ENCODE assay signal across 11 cellular contexts in the genomic region with DNA sequence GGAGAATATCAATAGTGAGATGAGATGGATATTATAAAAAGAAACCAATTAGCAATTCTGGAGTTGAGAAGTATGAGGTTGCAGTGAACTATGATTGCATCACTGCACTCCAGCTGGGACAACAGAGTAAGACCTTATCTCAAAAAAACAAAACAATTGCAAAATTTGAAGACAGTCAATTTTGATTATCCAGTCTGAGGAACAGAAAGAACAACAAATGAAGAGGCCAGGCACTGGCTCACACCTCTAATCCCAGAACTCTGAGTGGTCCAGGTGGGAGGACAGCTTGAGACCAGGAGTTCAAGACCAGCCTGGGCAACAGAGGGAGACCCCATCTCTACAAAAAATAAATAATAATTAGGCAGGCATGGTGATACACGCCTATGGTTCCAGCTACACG. TPM values are rescaled to one million over a fixed set of nuclear protein-coding genes. Genes with fewer than 3 reads are reported as not detected.
DNase-seq lines count a peak whose midpoint lies in the region; ATAC-seq and TF ChIP-seq lines count a peak whose summit lies in the region.
"Had no signal": no experiment of that assay in that cellular context is flagged by ENCODE, and none has a peak within 500 bp of the region (broad histone marks: within the 10 kb centered on the region; RNA-seq: fewer than 3 reads in every experiment).

No MANE protein-coding gene starts in this region.

- H3K9me3 ChIP-seq in PC-3 (ENCODE audit: low read length) = no peaks in the 10 kb centered on the region
- H3K9me3 ChIP-seq: suprapubic skin had no signal

- DNase-seq in SIG-M5 treated with dmso at 0.1 percent for 504 hours (lab: John Stamatoyannopoulos, UW; ENCODE audit: unreplicated experiment) (peak; percentile 42), SIG-M5 (lab: John Stamatoyannopoulos, UW) (no peak), RWPE1 (ENCODE audit: low spot score) (no peak), epithelial cell of esophagus (ENCODE audit: low read depth) (peak; percentile 7), osteocyte (ENCODE audit: extremely low spot score, unreplicated experiment) (no peak), ecto neural progenitor cell (ENCODE audit: low spot score) (no peak), PC-3 (no peak)
- DNase-seq: activated CD4-positive, alpha-beta T cell treated with anti-CD3 and anti-CD28 coated beads for 4 hours had no signal

- CTCF ChIA-PET in RWPE1 (lab: Yijun Ruan, JAX) = no interaction called here
- CTCF ChIA-PET in PC-3 (lab: Charles Lee) = no interaction called here

- no peaks in the 10 kb centered on the region for H3K9me3 Mint-ChIP-seq in osteocyte (ENCODE audit: unreplicated experiment)

- TF ChIP-seq CTCF in RWPE1 (conservative IDR thresholded peaks at IDR 0.05; ENCODE audit: low read depth) (no peak), epithelial cell of esophagus (IDR thresholded peaks at IDR 0.05; ENCODE audit: insufficient read depth, low read depth, low read length, missing control alignments) (no peak), osteocyte (IDR thresholded peaks at IDR 0.05) (no peak), PC-3 (conservative IDR thresholded peaks at IDR 0.05; ENCODE audit: low read depth, low read length) (no peak)

- no peaks in the 10 kb centered on the region for H3K36me3 ChIP-seq in PC-3 (ENCODE audit: low read depth, low read length)
- H3K36me3 ChIP-seq: suprapubic skin had no signal

- no peak for ATAC-seq in GM21423 (IDR thresholded peaks at IDR 0.05; ENCODE audit: unreplicated experiment)
- ATAC-seq in PC-3 = no peak

- peaks cover 39% of the 10 kb centered on the region for H3K4me1 ChIP-seq in PC-3 (ENCODE audit: insufficient read depth, low read length)

- H2AFZ ChIP-seq in PC-3 (ENCODE audit: low read length) = no peak overlapping the region

- intact Hi-C loops in PC-3 (cut with micrococcal nuclease) = loop anchor here (2.0 to 10.0 kb wide), 2 partner anchors 34 to 212 kb away; partner anchors contain the start of gene CA4

- peaks cover 30% of the 10 kb centered on the region; the same call in 1 of the 2 replicates for H4K20me1 ChIP-seq in PC-3 (ENCODE audit: low read length)

- H3K4me3 ChIP-seq in epithelial cell of esophagus (ENCODE audit: low read length) (no peak overlapping the region), PC-3 (ENCODE audit: low read length) (no peak overlapping the region)
- H3K4me3 ChIP-seq: suprapubic skin had no signal

- H3K27me3 ChIP-seq in PC-3 (ENCODE audit: low read length) = no peaks in the 10 kb centered on the region
- H3K27me3 ChIP-seq: suprapubic skin had no signal

- H3K79me2 ChIP-seq in PC-3 (ENCODE audit: low read length) = peaks cover 35% of the 10 kb centered on the region

- H3K27me3 Mint-ChIP-seq in osteocyte (ENCODE audit: unreplicated experiment) = no peaks in the 10 kb centered on the region
- H3K27me3 Mint-ChIP-seq: brain had no signal

- POLR2A ChIA-PET in RWPE1 (lab: Yijun Ruan, JAX; ENCODE audit: low non-redundant PET) (no interaction called here), PC-3 (lab: Charles Lee; ENCODE audit: unreplicated experiment) (no interaction called here)

- H3K27ac Mint-ChIP-seq in osteocyte (ENCODE audit: unreplicated experiment) = peak overlapping the region; percentile 68
- H3K27ac Mint-ChIP-seq: brain had no signal

- H3K27ac ChIP-seq in RWPE1 = peak overlapping the region; percentile 80
- H3K27ac ChIP-seq in PC-3 (ENCODE audit: low read length) = no peak overlapping the region
- H3K27ac ChIP-seq: suprapubic skin had no signal

- no peak overlapping the region for H3K4me3 Mint-ChIP-seq in osteocyte (ENCODE audit: unreplicated experiment)
- H3K4me3 Mint-ChIP-seq: brain had no signal

- H3F3A ChIP-seq in PC-3 (ENCODE audit: low read length, unreplicated experiment) = no peaks in the 10 kb centered on the region

- BruUV-seq in PC-3 (replicated peaks; lab: Mats Ljungman, UMichigan) = no TSS peak

- no peaks in the 10 kb centered on the region for H3K9me2 ChIP-seq in PC-3 (replicated peaks; ENCODE audit: low read length)

- H3K36me3 Mint-ChIP-seq in osteocyte (ENCODE audit: unreplicated experiment) = peaks cover 3% of the 10 kb centered on the region

- no peak overlapping the region for H3K9ac ChIP-seq in PC-3 (ENCODE audit: low read length)

- no peak overlapping the region for H3K4me2 ChIP-seq in PC-3 (ENCODE audit: low read length)

- H3K4me1 Mint-ChIP-seq in osteocyte (ENCODE audit: unreplicated experiment) = peaks cover 47% of the 10 kb centered on the region

RNA-seq across cellular contexts. Expression of gene USP32, which starts 35.0 kb away (rescaled TPM):
- 53.6 TPM in 2 replicates for total RNA-seq in osteocyte
- total RNA-seq in PC-3 (2014; rRNA removed) = 34.0 and 34.1 TPM in 2 replicates

Comparison
In these comparisons a context has a peak if more than half of its experiments do, and no peak if none do; other contexts are left out.
1. DNase-seq: peak in SIG-M5 treated with dmso at 0.1 percent for 504 hours (single experiment) and epithelial cell of esophagus (single experiment); none in SIG-M5 (single experiment), RWPE1 (single experiment), osteocyte (single experiment), ecto neural progenitor cell (single experiment) and PC-3 (single experiment).